Comparison of ENCODE assay signal across 28 cellular contexts in the genomic region with DNA sequence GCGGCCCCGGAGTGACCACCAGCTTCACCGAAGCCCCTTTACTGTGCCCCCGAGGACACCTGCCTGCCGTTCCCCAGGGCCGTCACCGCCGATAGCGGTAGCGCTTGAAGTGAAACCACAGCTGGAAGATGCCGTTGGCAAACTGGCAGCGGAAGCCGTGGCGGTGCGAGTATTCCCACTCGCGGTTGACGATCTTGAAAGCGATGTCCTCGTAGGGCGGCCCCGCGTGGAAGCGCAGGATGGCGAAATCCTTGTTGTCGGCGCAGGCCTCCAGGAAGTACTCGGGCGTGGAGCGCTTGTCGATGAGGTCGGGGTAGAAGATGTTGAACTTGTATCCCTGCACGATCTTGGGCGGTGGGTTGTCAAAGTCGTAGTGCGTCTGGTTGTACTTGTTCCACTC. TPM values are rescaled to one million over a fixed set of nuclear protein-coding genes. Genes with fewer than 3 reads are reported as not detected.
"Had no signal": no experiment of that assay in that cellular context is flagged by ENCODE, and none has a peak within 500 bp of the region (broad histone marks: within the 10 kb centered on the region; RNA-seq: fewer than 3 reads in every experiment).

No MANE protein-coding gene starts in this region.

- H3K36me3 ChIP-seq: neural progenitor cell had no signal

- H3K9ac ChIP-seq: neural progenitor cell had no signal

- H3K9me3 ChIP-seq: gastrocnemius medialis, heart left ventricle, left lung, pancreas, sigmoid colon, testis, tibial artery had no signal

- H3K4me2 ChIP-seq: hepatocyte, neural progenitor cell had no signal

- H3K27me3 ChIP-seq: pancreas, sigmoid colon, testis, tibial artery had no signal

- FAIRE-seq: endometrium, kidney, pancreas, urothelium cell line had no signal

- H3K27ac ChIP-seq: gastrocnemius medialis, hepatocyte, left lung, neural progenitor cell, pancreas, sigmoid colon had no signal

- ATAC-seq: effector memory CD8-positive, alpha-beta T cell; esophagus mucosa; gastrocnemius medialis; heart left ventricle; left lung; naive thymus-derived CD4-positive, alpha-beta T cell; pancreas; stimulated activated effector memory CD8-positive, alpha-beta T cell treated with anti-CD3 and anti-CD28 coated beads, Interleukin-12 subunit alpha, Interleukin-12 subunit beta, amount 100 ng/mL, for 72 hours; stimulated activated naive CD8-positive, alpha-beta T cell treated with anti-CD3 and anti-CD28 coated beads, Interleukin-15, Interleukin-2, amounts not matched to agents 100 U/mL and 50 U/mL, for 24 hours had no signal

- H2AFZ ChIP-seq: hepatocyte, neural progenitor cell had no signal

- H3K4me3 ChIP-seq: gastrocnemius medialis, heart left ventricle, hepatocyte, left lung, neural progenitor cell, pancreas, sigmoid colon, testis, tibial artery had no signal

- H3K79me2 ChIP-seq: hepatocyte had no signal

- DNase-seq: cerebellar nuclear complex; cortex of kidney; effector memory CD8-positive, alpha-beta T cell; foreskin fibroblast; gastrocnemius medialis; kidney; mammary epithelial cell; mesendoderm; midbrain; naive thymus-derived CD4-positive, alpha-beta T cell; nucleus accumbens; sigmoid colon; stimulated activated CD4-positive, alpha-beta T cell treated with anti-CD3 and anti-CD28 coated beads, Interleukin-2, amount 100 ng/mL, for 24 hours; stimulated activated CD4-positive, alpha-beta T cell treated with anti-CD3 and anti-CD28 coated beads, Interleukin-4, amount 100 ng/mL, for 24 hours; stimulated activated naive CD8-positive, alpha-beta T cell treated with anti-CD3 and anti-CD28 coated beads, Interleukin-15, Interleukin-2, amounts not matched to agents 100 U/mL and 50 U/mL, for 24 hours; substantia nigra; testis; tibial artery had no signal

RNA-seq across cellular contexts. Expression of a gene that starts 26.6 kb away (rescaled TPM):
- total RNA-seq: hepatocyte, mammary epithelial cell, skeletal muscle tissue had no signal
